Comparison of ENCODE assay signal across 1 cellular context in genomic region chr2:190343500-190344274, GRCh38.
TF ChIP-seq lines count a peak whose summit lies in the region.

TSS of gene INPP1 (plus strand) at chr2:190343589. CDS start at chr2:190360103, 16,514 bp downstream.

TF ChIP-seq in HepG2, 621 proteins besides CTCF, POLR2A, EP300 and RAD21 (continued from another document and continues in another):
- TF ChIP-seq, protein P1, sequence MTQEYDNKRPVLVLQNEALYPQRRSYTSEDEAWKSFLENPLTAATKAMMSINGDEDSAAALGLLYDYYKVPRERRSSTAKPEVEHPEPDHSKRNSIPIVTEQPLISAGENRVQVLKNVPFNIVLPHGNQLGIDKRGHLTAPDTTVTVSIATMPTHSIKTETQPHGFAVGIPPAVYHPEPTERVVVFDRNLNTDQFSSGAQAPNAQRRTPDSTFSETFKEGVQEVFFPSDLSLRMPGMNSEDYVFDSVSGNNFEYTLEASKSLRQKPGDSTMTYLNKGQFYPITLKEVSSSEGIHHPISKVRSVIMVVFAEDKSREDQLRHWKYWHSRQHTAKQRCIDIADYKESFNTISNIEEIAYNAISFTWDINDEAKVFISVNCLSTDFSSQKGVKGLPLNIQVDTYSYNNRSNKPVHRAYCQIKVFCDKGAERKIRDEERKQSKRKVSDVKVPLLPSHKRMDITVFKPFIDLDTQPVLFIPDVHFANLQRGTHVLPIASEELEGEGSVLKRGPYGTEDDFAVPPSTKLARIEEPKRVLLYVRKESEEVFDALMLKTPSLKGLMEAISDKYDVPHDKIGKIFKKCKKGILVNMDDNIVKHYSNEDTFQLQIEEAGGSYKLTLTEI (CRISPR knock-in tag; conservative IDR thresholded peaks at IDR 0.05) = no peak
- TF ChIP-seq SP140L (CRISPR knock-in tag; IDR thresholded peaks at IDR 0.05; ENCODE audit: borderline replicate concordance) (no peak; the same call in 1 of the 2 replicates), NFIC (IDR thresholded peaks at IDR 0.05; ENCODE audit: low read length) (no peak), TBX2 (CRISPR knock-in tag; IDR thresholded peaks at IDR 0.05; ENCODE audit: borderline replicate concordance) (peak; percentile 86), WIZ (CRISPR knock-in tag; IDR thresholded peaks at IDR 0.05) (peak; percentile 46; the same call in 1 of the 2 replicates), MEIS2 (CRISPR knock-in tag; IDR thresholded peaks at IDR 0.05) (peak; percentile 32; the same call in 1 of the 2 replicates), ZNF317 (CRISPR knock-in tag; IDR thresholded peaks at IDR 0.05) (no peak), HDAC6 (IDR thresholded peaks at IDR 0.05; ENCODE audit: low read depth, low read length) (no peak), ISL2 (CRISPR knock-in tag; IDR thresholded peaks at IDR 0.05) (no peak; the same call in 1 of the 2 replicates), ZIK1 (CRISPR knock-in tag; IDR thresholded peaks at IDR 0.05; ENCODE audit: borderline replicate concordance, low read depth) (peak; percentile 89), HOXA9 (CRISPR knock-in tag; IDR thresholded peaks at IDR 0.05; ENCODE audit: borderline replicate concordance) (0 out of 2 replicates have a peak, but pooled peaks have one; percentile 93), KAT8 (CRISPR knock-in tag; IDR thresholded peaks at IDR 0.05) (no peak), ZSCAN31 (CRISPR knock-in tag; IDR thresholded peaks at IDR 0.05; ENCODE audit: low read depth) (peak; percentile 94), ZNF629 (CRISPR knock-in tag; conservative IDR thresholded peaks at IDR 0.05) (no peak), AGO1 (IDR thresholded peaks at IDR 0.05; ENCODE audit: low read depth, low read length, poor library complexity, severe bottlenecking) (peak; percentile 67), HMGA1 (CRISPR knock-in tag; conservative IDR thresholded peaks at IDR 0.05) (no peak), YY1 (IDR thresholded peaks at IDR 0.05; ENCODE audit: insufficient read depth, insufficient replicate concordance, low read depth, low read length) (peak; percentile 52), NFATC3 (CRISPR knock-in tag; IDR thresholded peaks at IDR 0.05) (0 out of 2 replicates have a peak, but pooled peaks have one; percentile 39), MTA1 (CRISPR knock-in tag; IDR thresholded peaks at IDR 0.05; ENCODE audit: borderline replicate concordance) (peak; percentile 91), FOXO1 (CRISPR knock-in tag; IDR thresholded peaks at IDR 0.05) (0 out of 2 replicates have a peak, but pooled peaks have one; percentile 8), HOMEZ (CRISPR knock-in tag; IDR thresholded peaks at IDR 0.05; ENCODE audit: low read depth) (no peak), ZMAT5 (CRISPR knock-in tag; IDR thresholded peaks at IDR 0.05; ENCODE audit: borderline replicate concordance, low read depth) (no peak; the same call in 1 of the 2 replicates), ZNF234 (CRISPR knock-in tag; conservative IDR thresholded peaks at IDR 0.05) (peak; percentile 84; the same call in 1 of the 2 replicates), ZBTB33 (CRISPR knock-in tag; IDR thresholded peaks at IDR 0.05) (no peak), TFAP4 (IDR thresholded peaks at IDR 0.05; ENCODE audit: borderline replicate concordance, low read depth) (no peak), HIVEP1 (CRISPR knock-in tag; IDR thresholded peaks at IDR 0.05) (0 out of 2 replicates have a peak, but pooled peaks have one; percentile 76), ZNF264 (CRISPR knock-in tag; IDR thresholded peaks at IDR 0.05) (no peak), TBL1XR1 (IDR thresholded peaks at IDR 0.05; ENCODE audit: borderline replicate concordance, low read length, partially characterized antibody) (no peak)
- TF ChIP-seq, protein P2, sequence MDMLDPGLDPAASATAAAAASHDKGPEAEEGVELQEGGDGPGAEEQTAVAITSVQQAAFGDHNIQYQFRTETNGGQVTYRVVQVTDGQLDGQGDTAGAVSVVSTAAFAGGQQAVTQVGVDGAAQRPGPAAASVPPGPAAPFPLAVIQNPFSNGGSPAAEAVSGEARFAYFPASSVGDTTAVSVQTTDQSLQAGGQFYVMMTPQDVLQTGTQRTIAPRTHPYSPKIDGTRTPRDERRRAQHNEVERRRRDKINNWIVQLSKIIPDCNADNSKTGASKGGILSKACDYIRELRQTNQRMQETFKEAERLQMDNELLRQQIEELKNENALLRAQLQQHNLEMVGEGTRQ (IDR thresholded peaks at IDR 0.05; ENCODE audit: low read depth, low read length) = no peak
- TF ChIP-seq, protein P2 (CRISPR knock-in tag; IDR thresholded peaks at IDR 0.05; ENCODE audit: borderline replicate concordance) = no peak
- TF ChIP-seq, protein P3, sequence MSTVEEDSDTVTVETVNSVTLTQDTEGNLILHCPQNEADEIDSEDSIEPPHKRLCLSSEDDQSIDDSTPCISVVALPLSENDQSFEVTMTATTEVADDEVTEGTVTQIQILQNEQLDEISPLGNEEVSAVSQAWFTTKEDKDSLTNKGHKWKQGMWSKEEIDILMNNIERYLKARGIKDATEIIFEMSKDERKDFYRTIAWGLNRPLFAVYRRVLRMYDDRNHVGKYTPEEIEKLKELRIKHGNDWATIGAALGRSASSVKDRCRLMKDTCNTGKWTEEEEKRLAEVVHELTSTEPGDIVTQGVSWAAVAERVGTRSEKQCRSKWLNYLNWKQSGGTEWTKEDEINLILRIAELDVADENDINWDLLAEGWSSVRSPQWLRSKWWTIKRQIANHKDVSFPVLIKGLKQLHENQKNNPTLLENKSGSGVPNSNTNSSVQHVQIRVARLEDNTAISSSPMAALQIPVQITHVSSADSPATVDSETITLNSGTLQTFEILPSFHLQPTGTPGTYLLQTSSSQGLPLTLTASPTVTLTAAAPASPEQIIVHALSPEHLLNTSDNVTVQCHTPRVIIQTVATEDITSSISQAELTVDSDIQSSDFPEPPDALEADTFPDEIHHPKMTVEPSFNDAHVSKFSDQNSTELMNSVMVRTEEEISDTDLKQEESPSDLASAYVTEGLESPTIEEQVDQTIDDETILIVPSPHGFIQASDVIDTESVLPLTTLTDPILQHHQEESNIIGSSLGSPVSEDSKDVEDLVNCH (CRISPR knock-in tag; IDR thresholded peaks at IDR 0.05) = no peak; the same call in 1 of the 2 replicates
- TF ChIP-seq, protein P4, sequence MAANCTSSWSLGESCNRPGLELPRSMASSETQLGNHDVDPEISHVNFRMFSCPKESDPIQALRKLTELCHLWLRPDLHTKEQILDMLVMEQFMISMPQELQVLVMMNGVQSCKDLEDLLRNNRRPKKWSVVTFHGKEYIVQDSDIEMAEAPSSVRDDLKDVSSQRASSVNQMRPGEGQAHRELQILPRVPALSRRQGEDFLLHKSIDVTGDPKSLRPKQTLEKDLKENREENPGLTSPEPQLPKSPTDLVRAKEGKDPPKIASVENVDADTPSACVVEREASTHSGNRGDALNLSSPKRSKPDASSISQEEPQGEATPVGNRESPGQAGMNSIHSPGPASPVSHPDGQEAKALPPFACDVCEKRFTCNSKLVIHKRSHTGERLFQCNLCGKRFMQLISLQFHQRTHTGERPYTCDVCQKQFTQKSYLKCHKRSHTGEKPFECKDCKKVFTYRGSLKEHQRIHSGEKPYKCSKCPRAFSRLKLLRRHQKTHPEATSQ (CRISPR knock-in tag; IDR thresholded peaks at IDR 0.05; ENCODE audit: borderline replicate concordance) = peak; percentile 84
- TF ChIP-seq, protein P5, sequence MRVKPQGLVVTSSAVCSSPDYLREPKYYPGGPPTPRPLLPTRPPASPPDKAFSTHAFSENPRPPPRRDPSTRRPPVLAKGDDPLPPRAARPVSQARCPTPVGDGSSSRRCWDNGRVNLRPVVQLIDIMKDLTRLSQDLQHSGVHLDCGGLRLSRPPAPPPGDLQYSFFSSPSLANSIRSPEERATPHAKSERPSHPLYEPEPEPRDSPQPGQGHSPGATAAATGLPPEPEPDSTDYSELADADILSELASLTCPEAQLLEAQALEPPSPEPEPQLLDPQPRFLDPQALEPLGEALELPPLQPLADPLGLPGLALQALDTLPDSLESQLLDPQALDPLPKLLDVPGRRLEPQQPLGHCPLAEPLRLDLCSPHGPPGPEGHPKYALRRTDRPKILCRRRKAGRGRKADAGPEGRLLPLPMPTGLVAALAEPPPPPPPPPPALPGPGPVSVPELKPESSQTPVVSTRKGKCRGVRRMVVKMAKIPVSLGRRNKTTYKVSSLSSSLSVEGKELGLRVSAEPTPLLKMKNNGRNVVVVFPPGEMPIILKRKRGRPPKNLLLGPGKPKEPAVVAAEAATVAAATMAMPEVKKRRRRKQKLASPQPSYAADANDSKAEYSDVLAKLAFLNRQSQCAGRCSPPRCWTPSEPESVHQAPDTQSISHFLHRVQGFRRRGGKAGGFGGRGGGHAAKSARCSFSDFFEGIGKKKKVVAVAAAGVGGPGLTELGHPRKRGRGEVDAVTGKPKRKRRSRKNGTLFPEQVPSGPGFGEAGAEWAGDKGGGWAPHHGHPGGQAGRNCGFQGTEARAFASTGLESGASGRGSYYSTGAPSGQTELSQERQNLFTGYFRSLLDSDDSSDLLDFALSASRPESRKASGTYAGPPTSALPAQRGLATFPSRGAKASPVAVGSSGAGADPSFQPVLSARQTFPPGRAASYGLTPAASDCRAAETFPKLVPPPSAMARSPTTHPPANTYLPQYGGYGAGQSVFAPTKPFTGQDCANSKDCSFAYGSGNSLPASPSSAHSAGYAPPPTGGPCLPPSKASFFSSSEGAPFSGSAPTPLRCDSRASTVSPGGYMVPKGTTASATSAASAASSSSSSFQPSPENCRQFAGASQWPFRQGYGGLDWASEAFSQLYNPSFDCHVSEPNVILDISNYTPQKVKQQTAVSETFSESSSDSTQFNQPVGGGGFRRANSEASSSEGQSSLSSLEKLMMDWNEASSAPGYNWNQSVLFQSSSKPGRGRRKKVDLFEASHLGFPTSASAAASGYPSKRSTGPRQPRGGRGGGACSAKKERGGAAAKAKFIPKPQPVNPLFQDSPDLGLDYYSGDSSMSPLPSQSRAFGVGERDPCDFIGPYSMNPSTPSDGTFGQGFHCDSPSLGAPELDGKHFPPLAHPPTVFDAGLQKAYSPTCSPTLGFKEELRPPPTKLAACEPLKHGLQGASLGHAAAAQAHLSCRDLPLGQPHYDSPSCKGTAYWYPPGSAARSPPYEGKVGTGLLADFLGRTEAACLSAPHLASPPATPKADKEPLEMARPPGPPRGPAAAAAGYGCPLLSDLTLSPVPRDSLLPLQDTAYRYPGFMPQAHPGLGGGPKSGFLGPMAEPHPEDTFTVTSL (CRISPR knock-in tag; IDR thresholded peaks at IDR 0.05; ENCODE audit: borderline replicate concordance) = peak; percentile 53; the same call in 1 of the 2 replicates
- TF ChIP-seq, protein P6, sequence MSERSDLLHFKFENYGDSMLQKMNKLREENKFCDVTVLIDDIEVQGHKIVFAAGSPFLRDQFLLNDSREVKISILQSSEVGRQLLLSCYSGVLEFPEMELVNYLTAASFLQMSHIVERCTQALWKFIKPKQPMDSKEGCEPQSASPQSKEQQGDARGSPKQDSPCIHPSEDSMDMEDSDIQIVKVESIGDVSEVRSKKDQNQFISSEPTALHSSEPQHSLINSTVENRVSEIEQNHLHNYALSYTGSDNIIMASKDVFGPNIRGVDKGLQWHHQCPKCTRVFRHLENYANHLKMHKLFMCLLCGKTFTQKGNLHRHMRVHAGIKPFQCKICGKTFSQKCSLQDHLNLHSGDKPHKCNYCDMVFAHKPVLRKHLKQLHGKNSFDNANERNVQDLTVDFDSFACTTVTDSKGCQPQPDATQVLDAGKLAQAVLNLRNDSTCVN (CRISPR knock-in tag; IDR thresholded peaks at IDR 0.05; ENCODE audit: borderline replicate concordance) = no peak
